Comparison of ENCODE assay signal across 1 cellular context in the genomic region with DNA sequence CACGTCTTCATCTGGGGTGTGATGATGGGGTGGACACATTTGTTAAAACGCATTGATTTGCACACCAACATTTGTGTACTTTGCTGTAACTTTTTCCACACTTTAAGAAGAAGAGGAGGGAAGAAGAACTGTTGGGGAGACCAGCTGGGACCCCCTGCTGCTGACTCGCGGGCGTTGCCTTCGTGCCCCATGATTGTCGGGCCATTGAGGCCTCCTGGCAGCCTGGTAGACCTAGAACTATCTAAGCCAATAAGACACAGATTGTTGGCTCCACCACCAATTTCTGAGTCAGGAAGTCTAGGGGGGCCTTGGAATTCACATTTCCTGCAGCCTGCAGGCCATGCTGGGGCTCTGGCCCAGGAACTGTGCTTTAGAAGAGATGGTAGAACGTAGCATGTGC.
TF ChIP-seq lines count a peak whose summit lies in the region.

No MANE protein-coding gene starts in this region.

TF ChIP-seq in A549, 52 proteins besides CTCF, POLR2A, EP300 and RAD21 (continued from another document):
- TF ChIP-seq, protein P1, sequence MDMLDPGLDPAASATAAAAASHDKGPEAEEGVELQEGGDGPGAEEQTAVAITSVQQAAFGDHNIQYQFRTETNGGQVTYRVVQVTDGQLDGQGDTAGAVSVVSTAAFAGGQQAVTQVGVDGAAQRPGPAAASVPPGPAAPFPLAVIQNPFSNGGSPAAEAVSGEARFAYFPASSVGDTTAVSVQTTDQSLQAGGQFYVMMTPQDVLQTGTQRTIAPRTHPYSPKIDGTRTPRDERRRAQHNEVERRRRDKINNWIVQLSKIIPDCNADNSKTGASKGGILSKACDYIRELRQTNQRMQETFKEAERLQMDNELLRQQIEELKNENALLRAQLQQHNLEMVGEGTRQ (IDR thresholded peaks at IDR 0.05) = no peak
- TF ChIP-seq NFE2L2 (conservative IDR thresholded peaks at IDR 0.05; ENCODE audit: low read length) = no peak
- TF ChIP-seq HEYL (CRISPR knock-in tag; IDR thresholded peaks at IDR 0.05) = no peak
- no peak for TF ChIP-seq TP53 (CRISPR knock-in tag; IDR thresholded peaks at IDR 0.05)
- TF ChIP-seq, protein P2, sequence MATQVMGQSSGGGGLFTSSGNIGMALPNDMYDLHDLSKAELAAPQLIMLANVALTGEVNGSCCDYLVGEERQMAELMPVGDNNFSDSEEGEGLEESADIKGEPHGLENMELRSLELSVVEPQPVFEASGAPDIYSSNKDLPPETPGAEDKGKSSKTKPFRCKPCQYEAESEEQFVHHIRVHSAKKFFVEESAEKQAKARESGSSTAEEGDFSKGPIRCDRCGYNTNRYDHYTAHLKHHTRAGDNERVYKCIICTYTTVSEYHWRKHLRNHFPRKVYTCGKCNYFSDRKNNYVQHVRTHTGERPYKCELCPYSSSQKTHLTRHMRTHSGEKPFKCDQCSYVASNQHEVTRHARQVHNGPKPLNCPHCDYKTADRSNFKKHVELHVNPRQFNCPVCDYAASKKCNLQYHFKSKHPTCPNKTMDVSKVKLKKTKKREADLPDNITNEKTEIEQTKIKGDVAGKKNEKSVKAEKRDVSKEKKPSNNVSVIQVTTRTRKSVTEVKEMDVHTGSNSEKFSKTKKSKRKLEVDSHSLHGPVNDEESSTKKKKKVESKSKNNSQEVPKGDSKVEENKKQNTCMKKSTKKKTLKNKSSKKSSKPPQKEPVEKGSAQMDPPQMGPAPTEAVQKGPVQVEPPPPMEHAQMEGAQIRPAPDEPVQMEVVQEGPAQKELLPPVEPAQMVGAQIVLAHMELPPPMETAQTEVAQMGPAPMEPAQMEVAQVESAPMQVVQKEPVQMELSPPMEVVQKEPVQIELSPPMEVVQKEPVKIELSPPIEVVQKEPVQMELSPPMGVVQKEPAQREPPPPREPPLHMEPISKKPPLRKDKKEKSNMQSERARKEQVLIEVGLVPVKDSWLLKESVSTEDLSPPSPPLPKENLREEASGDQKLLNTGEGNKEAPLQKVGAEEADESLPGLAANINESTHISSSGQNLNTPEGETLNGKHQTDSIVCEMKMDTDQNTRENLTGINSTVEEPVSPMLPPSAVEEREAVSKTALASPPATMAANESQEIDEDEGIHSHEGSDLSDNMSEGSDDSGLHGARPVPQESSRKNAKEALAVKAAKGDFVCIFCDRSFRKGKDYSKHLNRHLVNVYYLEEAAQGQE (IDR thresholded peaks at IDR 0.05) = no peak
- no peak for TF ChIP-seq KDM5A (IDR thresholded peaks at IDR 0.05)
- TF ChIP-seq GATA3 (IDR thresholded peaks at IDR 0.05; ENCODE audit: borderline replicate concordance) = no peak
- no peak for TF ChIP-seq HOXB5 (CRISPR knock-in tag; IDR thresholded peaks at IDR 0.05)
- TF ChIP-seq RARB (CRISPR knock-in tag; IDR thresholded peaks at IDR 0.05) = no peak
- TF ChIP-seq RNF2 (IDR thresholded peaks at IDR 0.05; ENCODE audit: borderline replicate concordance, low read depth) = no peak
- no peak for TF ChIP-seq JUN (IDR thresholded peaks at IDR 0.05)
- TF ChIP-seq FOXS1 (CRISPR knock-in tag; IDR thresholded peaks at IDR 0.05) = no peak
